ENCODE assay signal across 8 cellular contexts in genomic region chr17:64496786-64497564, GRCh38. TPM values are rescaled to one million over a fixed set of nuclear protein-coding genes. Genes with fewer than 3 reads are reported as not detected.
DNase-seq lines count a peak whose midpoint lies in the region; ATAC-seq and TF ChIP-seq lines count a peak whose summit lies in the region.

Gene POLG2, minus strand, starts transcription at chr17:64497054. Its CDS starts 86 bp downstream, at chr17:64496968.

- H2AFZ ChIP-seq in Loucy (ENCODE audit: low read length): peak within 1 kb of the TSS; percentile 79

- H3K9me3 ChIP-seq in Loucy (ENCODE audit: insufficient read depth, low read depth, low read length): no peaks in the 10 kb centered on the region
- H3K9me3 ChIP-seq in RWPE2 (ENCODE audit: severe bottlenecking): no peaks in the 10 kb centered on the region

- DNase-seq in G401 (ENCODE audit: low spot score): peak; percentile 92
- peak; percentile 93 for DNase-seq in H7
- DNase-seq in RWPE2 (ENCODE audit: low spot score): peak; percentile 95
- peak; percentile 95 for DNase-seq in activated T-helper 2 cell treated with anti-CD3 and anti-CD28 coated beads, Interferon-gamma antibody, Interleukin-2, Interleukin-4, amounts not matched to agents 10 μg/mL and 5 μg/mL and 100 μg/mL, durations not matched to agents 14 hours and 24 hours and 36 hours (ENCODE audit: low spot score)
- peak; percentile 90 for DNase-seq in fibroblast of peridontal ligament (ENCODE audit: extremely low read depth)
- peak; percentile 97 for DNase-seq in stimulated activated naive CD8-positive, alpha-beta T cell treated with anti-CD3 and anti-CD28 coated beads, Interleukin-15, Interleukin-2, amounts not matched to agents 100 U/mL and 50 U/mL, for 24 hours

- peak; percentile 76 for TF ChIP-seq CTCF in Loucy (conservative IDR thresholded peaks at IDR 0.05; ENCODE audit: low read length)
- peak; percentile 62 for TF ChIP-seq CTCF in RWPE2 (IDR thresholded peaks at IDR 0.05; ENCODE audit: poor library complexity, severe bottlenecking)
- peak; percentile 42 to 58 (median 45) for TF ChIP-seq CTCF in nephron (IDR thresholded peaks at IDR 0.05; ENCODE audit: unreplicated experiment in 3 of 3)

- peak within 1 kb of the TSS; percentile 86 for H3K4me3 ChIP-seq in H7 (ENCODE audit: insufficient read depth, low read depth, low read length)
- peak within 1 kb of the TSS; percentile 93 for H3K4me3 ChIP-seq in Loucy (ENCODE audit: low read length, poor library complexity, severe bottlenecking)
- peak within 1 kb of the TSS; percentile 62 for H3K4me3 ChIP-seq in RWPE2 (ENCODE audit: severe bottlenecking)

- H3K27me3 Mint-ChIP-seq in activated T-helper 2 cell treated with anti-CD3 and anti-CD28 coated beads, Interferon-gamma antibody, Interleukin-2, Interleukin-4, amounts not matched to agents 10 μg/mL and 5 μg/mL and 100 μg/mL, durations not matched to agents 14 hours and 24 hours and 36 hours (ENCODE audit: low read depth): no peaks in the 10 kb centered on the region
- H3K27me3 Mint-ChIP-seq in nephron (ENCODE audit: low read depth): no peaks in the 10 kb centered on the region

- peaks cover 30% of the 10 kb centered on the region for H3K36me3 ChIP-seq in H7 (replicated peaks; ENCODE audit: control insufficient read depth, insufficient read depth, low read length)
- peaks cover 41% of the 10 kb centered on the region for H3K36me3 ChIP-seq in Loucy (ENCODE audit: insufficient read depth, low read length)
- peaks cover 74% of the 10 kb centered on the region for H3K36me3 ChIP-seq in RWPE2 (ENCODE audit: low read depth)

- peaks cover 38% of the 10 kb centered on the region for H3F3A ChIP-seq in Loucy (ENCODE audit: low read depth)

- H3K27ac ChIP-seq in RWPE2 (ENCODE audit: poor library complexity, severe bottlenecking): peak within 1 kb of the TSS; percentile 86

- H3K27me3 ChIP-seq in H7 (ENCODE audit: control insufficient read depth, insufficient read depth, low read length) (no peaks in the 10 kb centered on the region), Loucy (ENCODE audit: insufficient read depth, low read length, poor library complexity, severe bottlenecking) (no peaks in the 10 kb centered on the region), RWPE2 (ENCODE audit: insufficient read depth, poor library complexity, severe bottlenecking) (no peaks in the 10 kb centered on the region)

- intact Hi-C loops in activated T-helper 2 cell treated with anti-CD3 and anti-CD28 coated beads, Interferon-gamma antibody, Interleukin-2, Interleukin-4, amounts not matched to agents 10 μg/mL and 5 μg/mL and 100 μg/mL, durations not matched to agents 14 hours and 24 hours and 36 hours (cut with micrococcal nuclease): loop anchor here (1.0 to 2.0 kb wide), 3 partner anchors 9 to 164 kb away; partner anchors contain the start of genes CEP95 and DDX5

- H3K36me3 Mint-ChIP-seq in activated T-helper 2 cell treated with anti-CD3 and anti-CD28 coated beads, Interferon-gamma antibody, Interleukin-2, Interleukin-4, amounts not matched to agents 10 μg/mL and 5 μg/mL and 100 μg/mL, durations not matched to agents 14 hours and 24 hours and 36 hours (ENCODE audit: low read depth): peaks cover 74% of the 10 kb centered on the region
- H3K36me3 Mint-ChIP-seq in nephron (ENCODE audit: low read depth): peaks cover 49% of the 10 kb centered on the region

- ATAC-seq in RWPE2 (ENCODE audit: low read depth): peak; percentile 79
- ATAC-seq in stimulated activated naive CD8-positive, alpha-beta T cell treated with anti-CD3 and anti-CD28 coated beads, Interleukin-15, Interleukin-2, amounts not matched to agents 100 U/mL and 50 U/mL, for 24 hours: peak; percentile 88

- H3K9me3 Mint-ChIP-seq in activated T-helper 2 cell treated with anti-CD3 and anti-CD28 coated beads, Interferon-gamma antibody, Interleukin-2, Interleukin-4, amounts not matched to agents 10 μg/mL and 5 μg/mL and 100 μg/mL, durations not matched to agents 14 hours and 24 hours and 36 hours: no peaks in the 10 kb centered on the region
- H3K9me3 Mint-ChIP-seq in nephron: no peaks in the 10 kb centered on the region

- peak within 1 kb of the TSS; percentile 92 for H3K9ac ChIP-seq in Loucy (ENCODE audit: low read depth, low read length, poor library complexity, severe bottlenecking)

- H4K20me1 ChIP-seq in Loucy (ENCODE audit: insufficient read depth, low read length, poor library complexity, severe bottlenecking): peaks cover 64% of the 10 kb centered on the region

- H3K4me1 ChIP-seq in Loucy (ENCODE audit: insufficient read depth, low read length, poor library complexity, severe bottlenecking) (peaks cover 39% of the 10 kb centered on the region), RWPE2 (ENCODE audit: insufficient read depth, poor library complexity, severe bottlenecking) (peaks cover 24% of the 10 kb centered on the region)

- peak within 1 kb of the TSS; percentile 96 for H3K27ac Mint-ChIP-seq in activated T-helper 2 cell treated with anti-CD3 and anti-CD28 coated beads, Interferon-gamma antibody, Interleukin-2, Interleukin-4, amounts not matched to agents 10 μg/mL and 5 μg/mL and 100 μg/mL, durations not matched to agents 14 hours and 24 hours and 36 hours
- peak within 1 kb of the TSS; percentile 82 to 96 (median 92) for H3K27ac Mint-ChIP-seq in nephron

- no peaks in the 10 kb centered on the region for H3K9me2 ChIP-seq in Loucy (replicated peaks; ENCODE audit: low read depth, low read length)

- H3K4me1 Mint-ChIP-seq in activated T-helper 2 cell treated with anti-CD3 and anti-CD28 coated beads, Interferon-gamma antibody, Interleukin-2, Interleukin-4, amounts not matched to agents 10 μg/mL and 5 μg/mL and 100 μg/mL, durations not matched to agents 14 hours and 24 hours and 36 hours (ENCODE audit: low read depth): peaks cover 60% of the 10 kb centered on the region
- H3K4me1 Mint-ChIP-seq in nephron: peaks cover 45% of the 10 kb centered on the region

- H3K4me2 ChIP-seq in Loucy (ENCODE audit: low read depth, low read length, poor library complexity, severe bottlenecking): peak within 1 kb of the TSS; percentile 85

- peaks cover 77% of the 10 kb centered on the region for H3K79me2 ChIP-seq in Loucy (ENCODE audit: insufficient read depth, low read length)

- in situ Hi-C loops in G401 (cut with HindIII; ENCODE audit: low sequenced_read_pairs): no loop called here

- H3K4me3 Mint-ChIP-seq in activated T-helper 2 cell treated with anti-CD3 and anti-CD28 coated beads, Interferon-gamma antibody, Interleukin-2, Interleukin-4, amounts not matched to agents 10 μg/mL and 5 μg/mL and 100 μg/mL, durations not matched to agents 14 hours and 24 hours and 36 hours (ENCODE audit: low read depth): peak within 1 kb of the TSS; percentile 99
- peak within 1 kb of the TSS; percentile 97 to 99 (median 98) for H3K4me3 Mint-ChIP-seq in nephron

RNA-seq across cellular contexts. Expression of gene POLG2, which starts in this region (rescaled TPM):
- 7.3 and 18.5 TPM in 2 replicates for total RNA-seq in G401 (2014; rRNA removed; shearing (Covaris generic))
- total RNA-seq in H7 (2014; rRNA removed; shearing (Covaris generic)): 42.3 and 47.8 TPM in 2 replicates
- 29.6 and 33.8 TPM in 2 replicates for total RNA-seq in activated T-helper 2 cell treated with anti-CD3 and anti-CD28 coated beads, Interferon-gamma antibody, Interleukin-2, Interleukin-4, amounts not matched to agents 10 μg/mL and 5 μg/mL and 100 μg/mL, durations not matched to agents 14 hours and 24 hours and 36 hours

Comparison
In these comparisons a context has a peak if more than half of its experiments do, and no peak if none do; other contexts are left out.
1. Peak in every context shown above with its lines: DNase-seq, ATAC-seq, H3K4me3 ChIP-seq and H3K27ac ChIP-seq.